ENCODE assay signal across 14 cellular contexts in genomic region chr3:10515884-10516495, GRCh38. TPM values are rescaled to one million over a fixed set of nuclear protein-coding genes. Genes with fewer than 3 reads are reported as not detected.
A peak's percentile ranks its signal among the peaks of the same experiment; 100 is the strongest.
DNase-seq lines count a peak whose midpoint lies in the region; ATAC-seq, FAIRE-seq and TF ChIP-seq lines count a peak whose summit lies in the region.
"Had no signal": no experiment of that assay in that cellular context is flagged by ENCODE, and none has a peak within 500 bp of the region (broad histone marks: within the 10 kb centered on the region; RNA-seq: fewer than 3 reads in every experiment).

No MANE protein-coding gene starts in this region.

- peak in 1 of 2 donors; percentile 50 for DNase-seq in cardiac muscle cell (ENCODE audit: low read depth in 1 of 2, low spot score in 1 of 2)
- no peak for DNase-seq in right cardiac atrium
- peak; percentile 29 for DNase-seq in RPMI8226
- DNase-seq in HepG2 (ENCODE audit: low spot score): peak; percentile 28
- DNase-seq in medulla oblongata (ENCODE audit: extremely low spot score): no peak
- no peak for DNase-seq in T-helper 9 cell
- DNase-seq in foreskin keratinocyte: no peak
- DNase-seq: activated naive CD4-positive, alpha-beta T cell; body of pancreas; effector CD4-positive, alpha-beta T cell; NCI-H146 had no signal

- H3K9ac ChIP-seq in HepG2 (ENCODE audit: insufficient read depth, low read depth, low read length): no peak overlapping the region

- peak; percentile 55 for FAIRE-seq in HepG2 (lab: Jason Lieb, UNC)

- no peak for TF ChIP-seq POLR2A in HepG2 (IDR thresholded peaks at IDR 0.05; ENCODE audit: insufficient read depth in 1 of 2, low read depth in 2 of 2, low read length in 2 of 2)

- H3K27me3 ChIP-seq in cardiac muscle cell (no peaks in the 10 kb centered on the region), right cardiac atrium (ENCODE audit: control insufficient read depth, insufficient read depth) (no peaks in the 10 kb centered on the region), HepG2 (ENCODE audit: control insufficient read depth in 1 of 2, insufficient read depth in 2 of 2, low read length in 2 of 2) (peaks cover 1 to 15% of the 10 kb centered on the region in 2 experiments; a peak in 4 of 5 replicates), foreskin keratinocyte (peaks cover 60% of the 10 kb centered on the region)
- H3K27me3 ChIP-seq: body of pancreas had no signal

- H3K27ac ChIP-seq in cardiac muscle cell (peak overlapping the region; percentile 69), right cardiac atrium (ENCODE audit: low read length) (no peak overlapping the region), HepG2 (ENCODE audit: extremely low read length, insufficient read depth, low read length) (no peak overlapping the region), foreskin keratinocyte (no peak overlapping the region)
- H3K27ac ChIP-seq: body of pancreas had no signal

- POLR2A ChIA-PET in HepG2 (lab: Yijun Ruan, JAX): no interaction called here

- TF ChIP-seq RAD21 in HepG2 (CRISPR knock-in tag; IDR thresholded peaks at IDR 0.05): peak; percentile 50; the same call in 1 of the 2 replicates

- H3K79me2 ChIP-seq in HepG2 (ENCODE audit: insufficient read depth, low read length): no peaks in the 10 kb centered on the region

- TF ChIP-seq EP300 in HepG2 (IDR thresholded peaks at IDR 0.05; ENCODE audit: low read depth in 2 of 2, low read length in 2 of 2): no peak
- TF ChIP-seq EP300 in HepG2 (CRISPR knock-in tag; IDR thresholded peaks at IDR 0.05; ENCODE audit: borderline replicate concordance): no peak

- peaks cover 29% of the 10 kb centered on the region for H3K4me1 ChIP-seq in cardiac muscle cell (ENCODE audit: low read depth)
- peaks cover 4% of the 10 kb centered on the region for H3K4me1 ChIP-seq in right cardiac atrium (ENCODE audit: control insufficient read depth, insufficient read depth, low read length)
- peaks cover 63% of the 10 kb centered on the region for H3K4me1 ChIP-seq in HepG2 (ENCODE audit: insufficient read depth, low read length)
- H3K4me1 ChIP-seq in foreskin keratinocyte: no peaks in the 10 kb centered on the region

- CTCF ChIA-PET in HepG2 (lab: Yijun Ruan, JAX; ENCODE audit: low intra/inter-chr PET ratio, low total read pairs): interaction anchor here (0.7 to 1.2 kb wide), 2 partner anchors 223 kb away, joined by 3 to 4 read pairs; no protein-coding TSS in a partner anchor

- H3K9me3 ChIP-seq in cardiac muscle cell (ENCODE audit: low read depth) (no peaks in the 10 kb centered on the region), right cardiac atrium (ENCODE audit: control insufficient read depth, low read length) (no peaks in the 10 kb centered on the region), HepG2 (ENCODE audit: low read length) (no peaks in the 10 kb centered on the region)
- H3K9me3 ChIP-seq: body of pancreas had no signal

- TF ChIP-seq CTCF in cardiac muscle cell (IDR thresholded peaks at IDR 0.05; ENCODE audit: low read depth, low read length) (no peak), HepG2 (CRISPR knock-in tag; IDR thresholded peaks at IDR 0.05) (peak; percentile 73), foreskin keratinocyte (conservative IDR thresholded peaks at IDR 0.05) (no peak)

- ATAC-seq in right cardiac atrium (no peak), HepG2 (peak; percentile 87), GM19455 (IDR thresholded peaks at IDR 0.05; ENCODE audit: unreplicated experiment) (no peak), foreskin keratinocyte (no peak)
- ATAC-seq: body of pancreas had no signal

- in situ Hi-C loops in HepG2 (cut with HindIII; ENCODE audit: extremely low pct_ligation_motif_present, low pct_unique_long_range_greater_than_20kb): loop anchor here (10.0 kb wide), 1 partner anchor 219 kb away; no protein-coding TSS in a partner anchor

- no peak overlapping the region for H2AFZ ChIP-seq in HepG2 (ENCODE audit: low read length)

- H3K4me2 ChIP-seq in HepG2 (ENCODE audit: low read depth, low read length): no peak overlapping the region

- no peaks in the 10 kb centered on the region for H4K20me1 ChIP-seq in HepG2 (ENCODE audit: insufficient read depth, low read length)

- H3K36me3 ChIP-seq in cardiac muscle cell (no peaks in the 10 kb centered on the region), HepG2 (replicated peaks in 1 of 2; ENCODE audit: control insufficient read depth in 1 of 2, insufficient read depth in 2 of 2, low read length in 2 of 2) (no peaks in the 10 kb centered on the region)

- H3K4me3 ChIP-seq in cardiac muscle cell: no peak overlapping the region
- H3K4me3 ChIP-seq in right cardiac atrium (ENCODE audit: low read length): no peak overlapping the region
- H3K4me3 ChIP-seq in HepG2 (replicated peaks in 1 of 3; ENCODE audit: insufficient read depth in 1 of 3, low read depth in 2 of 3, low read length in 3 of 3): no peak overlapping the region
- H3K4me3 ChIP-seq: body of pancreas, lung had no signal

- intact Hi-C loops in right cardiac atrium (cut with DNase I) (no loop called here), HepG2 (cut with micrococcal nuclease; ENCODE audit: unreplicated experiment) (no loop called here)

- 47% methylated on average over 7 of the region's 7 CpGs for WGBS in right cardiac atrium
- WGBS in HepG2 (ENCODE audit: low lambda C conversion rate): 15% methylated on average over 7 of the region's 7 CpGs

- BruUV-seq in HepG2 (replicated peaks; lab: Mats Ljungman, UMichigan): no TSS peak

TF ChIP-seq in HepG2, 621 proteins besides CTCF, POLR2A, EP300 and RAD21 (continues in another document):
- no peak for TF ChIP-seq CC2D1A (CRISPR knock-in tag; IDR thresholded peaks at IDR 0.05)
- TF ChIP-seq ZUFSP (CRISPR knock-in tag; IDR thresholded peaks at IDR 0.05; ENCODE audit: borderline replicate concordance): no peak
- TF ChIP-seq JUN (CRISPR knock-in tag; IDR thresholded peaks at IDR 0.05): 0 out of 2 replicates have a peak, but pooled peaks have one; percentile 37
- TF ChIP-seq ZNF883 (CRISPR knock-in tag; IDR thresholded peaks at IDR 0.05; ENCODE audit: not compliant biosample characterization): peak; percentile 50
- no peak for TF ChIP-seq XRCC5 (optimal IDR thresholded peaks at IDR 0.05; ENCODE audit: low read length)
- TF ChIP-seq ZNF737 (CRISPR knock-in tag; IDR thresholded peaks at IDR 0.05; ENCODE audit: borderline replicate concordance): no peak
- peak; percentile 33; the same call in 1 of the 2 replicates for TF ChIP-seq ZFX (CRISPR knock-in tag; IDR thresholded peaks at IDR 0.05; ENCODE audit: low read depth)
- TF ChIP-seq NR2F2 (IDR thresholded peaks at IDR 0.05; ENCODE audit: borderline replicate concordance, low read depth): no peak
- TF ChIP-seq RAD51 (IDR thresholded peaks at IDR 0.05; ENCODE audit: borderline replicate concordance): no peak
- no peak for TF ChIP-seq ZNF607 (CRISPR knock-in tag; IDR thresholded peaks at IDR 0.05; ENCODE audit: borderline replicate concordance)
- no peak for TF ChIP-seq PCBP1 (IDR thresholded peaks at IDR 0.05; ENCODE audit: borderline replicate concordance, low read depth, low read length)
- no peak for TF ChIP-seq ZNF20 (CRISPR knock-in tag; IDR thresholded peaks at IDR 0.05)
- no peak for TF ChIP-seq ZNF615 (CRISPR knock-in tag; IDR thresholded peaks at IDR 0.05; ENCODE audit: borderline replicate concordance)
- TF ChIP-seq MED1 (CRISPR knock-in tag; IDR thresholded peaks at IDR 0.05): no peak
- no peak for TF ChIP-seq THAP11 (CRISPR knock-in tag; IDR thresholded peaks at IDR 0.05)

RNA-seq across cellular contexts. Expression of gene ATP2B2, which starts 10.6 kb away (rescaled TPM):
- total RNA-seq in cardiac muscle cell (0.63 and 0.77 TPM in 2 replicates), right cardiac atrium (under 1 TPM; 0.14 to 0.24 (median 0.17) TPM), HepG2 (2016; rRNA removed; fragmentation: Illumina TruSeq; extraction: Trizol) (1.1 and 1.5 TPM in 2 replicates), foreskin keratinocyte (not detected in 2 replicates)
- polyA plus RNA-seq in cardiac muscle cell (0.09 and 0.22 TPM in 2 replicates), right cardiac atrium (0.36 TPM), HepG2 (2011; rRNA removed) (2.3 and 4.0 TPM in 2 replicates), foreskin keratinocyte (not detected in 2 replicates)
- total RNA-seq in HepG2 (2016; cell fraction: cytosol; rRNA removed; fragmentation: Illumina TruSeq; extraction: Trizol; ENCODE audit: low read depth): 0.30 and 0.35 TPM in 2 replicates
- 0.62 and 1.7 TPM in 2 replicates for total RNA-seq in HepG2 (2016; cell fraction: insoluble cytoplasmic fraction; rRNA removed; fragmentation: Illumina TruSeq; extraction: Trizol)
- total RNA-seq in HepG2 (2016; cell fraction: membrane; rRNA removed; fragmentation: Illumina TruSeq; extraction: Trizol): 1.3 and 1.6 TPM in 2 replicates
- 2.9 and 3.0 TPM in 2 replicates for total RNA-seq in HepG2 (2016; cell fraction: nucleus; rRNA removed; fragmentation: Illumina TruSeq; extraction: Trizol)
- polyA plus RNA-seq in HepG2 (2011; cell fraction: cytosol; rRNA removed): 1.5 and 2.5 TPM in 2 replicates
- 8.9 and 11.7 TPM in 2 replicates for polyA plus RNA-seq in HepG2 (2011; cell fraction: nucleus; rRNA removed)
- polyA plus RNA-seq in HepG2 (2012): 5.0 and 8.8 TPM in 2 replicates
- polyA plus RNA-seq in HepG2 (2016; cell fraction: cytosol; fragmentation: Illumina TruSeq; extraction: Trizol; ENCODE audit: low read depth): 0.29 and 0.54 TPM in 2 replicates
- polyA plus RNA-seq in HepG2 (2016; cell fraction: insoluble cytoplasmic fraction; fragmentation: Illumina TruSeq; extraction: Trizol; ENCODE audit: low read depth): 0.86 and 1.1 TPM in 2 replicates
- polyA plus RNA-seq in HepG2 (2016; cell fraction: membrane; fragmentation: Illumina TruSeq; extraction: Trizol; ENCODE audit: low read depth): 0.66 and 0.84 TPM in 2 replicates
- 2.6 and 4.2 TPM in 2 replicates for polyA plus RNA-seq in HepG2 (2016; cell fraction: nucleus; fragmentation: Illumina TruSeq; extraction: Trizol; ENCODE audit: insufficient read depth, low read depth)
- polyA minus RNA-seq in HepG2 (2011; rRNA and poly(A)+ RNA removed; ENCODE audit: low replicate concordance): 5.2 TPM in 1 of 2 replicates, not detected in the other
- 1.8 and 4.1 TPM in 2 replicates for polyA minus RNA-seq in HepG2 (2011; cell fraction: cytosol; rRNA and poly(A)+ RNA removed)
- 9.0 and 11.7 TPM in 2 replicates for polyA minus RNA-seq in HepG2 (2011; cell fraction: nucleus; rRNA and poly(A)+ RNA removed)
- total RNA-seq: NCI-H460 had no signal
- polyA plus RNA-seq: lung had no signal

Comparison
In these comparisons a context has a peak if more than half of its experiments do, and no peak if none do; other contexts are left out.
1. DNase-seq: peak in RPMI8226 (single experiment) and HepG2 (single experiment); none in right cardiac atrium (0 of 3), medulla oblongata (single experiment), T-helper 9 cell (single experiment) and foreskin keratinocyte (0 of 2).